In the genomic region with DNA sequence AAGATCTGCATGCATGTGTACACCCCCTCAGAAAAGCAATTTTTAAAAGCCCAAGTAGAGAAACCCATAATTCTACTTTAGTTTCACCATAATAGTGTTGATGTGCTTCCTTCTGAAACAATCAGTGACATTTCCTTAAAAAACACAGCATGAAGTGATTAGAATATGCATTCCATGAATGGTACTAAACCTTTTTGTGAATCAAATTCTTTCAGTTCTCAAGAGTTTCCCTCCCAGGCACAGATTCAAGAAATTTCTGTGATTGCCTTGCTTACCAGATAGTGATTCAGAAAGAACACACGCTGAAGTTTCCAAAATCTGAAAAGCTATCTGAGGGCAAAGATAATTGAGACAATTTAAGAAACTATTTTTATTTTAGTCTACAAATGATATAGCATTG, we compare ENCODE assay signal across 1 cellular context.
TF ChIP-seq lines count a peak whose summit lies in the region.

No MANE protein-coding gene starts in this region.

TF ChIP-seq in IMR-90, 13 proteins besides CTCF, POLR2A, EP300 and RAD21:
- TF ChIP-seq RCOR1 (IDR thresholded peaks at IDR 0.05; ENCODE audit: insufficient replicate concordance, low read length) (no peak), USF2 (IDR thresholded peaks at IDR 0.05; ENCODE audit: low read depth, low read length) (no peak), MAFK (IDR thresholded peaks at IDR 0.05; ENCODE audit: low read depth, low read length) (no peak), FOS (IDR thresholded peaks at IDR 0.05; ENCODE audit: low read depth, low read length) (no peak), MAZ (IDR thresholded peaks at IDR 0.05; ENCODE audit: borderline replicate concordance, low read depth, low read length) (no peak), CEBPB (IDR thresholded peaks at IDR 0.05; ENCODE audit: low read depth, low read length) (no peak), SMC3 (IDR thresholded peaks at IDR 0.05; ENCODE audit: low read depth, low read length) (no peak), ELK1 (IDR thresholded peaks at IDR 0.05; ENCODE audit: borderline replicate concordance, low read depth, low read length) (no peak), NFE2L2 (IDR thresholded peaks at IDR 0.05; ENCODE audit: low read depth, low read length) (no peak), RFX5 (IDR thresholded peaks at IDR 0.05; ENCODE audit: low read depth, low read length) (no peak), BHLHE40 (IDR thresholded peaks at IDR 0.05; ENCODE audit: low read depth, low read length) (no peak), CHD1 (IDR thresholded peaks at IDR 0.05; ENCODE audit: low read depth, low read length) (no peak), MXI1 (IDR thresholded peaks at IDR 0.05; ENCODE audit: borderline replicate concordance, low read depth, low read length) (no peak)
TF ChIP-seq in IMR-90: peak in this region for 0.
